8 cellular contexts compared by ENCODE assay signal in genomic region chr1:109282952-109283747, GRCh38. TPM values are rescaled to one million over a fixed set of nuclear protein-coding genes. Genes with fewer than 3 reads are reported as not detected.
DNase-seq lines count a peak whose midpoint lies in the region; ATAC-seq and TF ChIP-seq lines count a peak whose summit lies in the region.

Gene PSRC1 (minus strand): TSS chr1:109283145.

- H3K4me1 ChIP-seq in adrenal gland (replicated peaks in 1 of 2) (peaks cover 0 to 17% of the 10 kb centered on the region in 2 donors), heart left ventricle (peaks cover 0 to 30% (median 13%) of the 10 kb centered on the region in 12 donors), upper lobe of right lung (peaks cover 20% of the 10 kb centered on the region)

- H3K36me3 ChIP-seq in adrenal gland (replicated peaks in 1 of 2) (no peaks in the 10 kb centered on the region), heart left ventricle (peaks cover 0 to 9% (median 0%) of the 10 kb centered on the region in 9 donors), upper lobe of right lung (no peaks in the 10 kb centered on the region)

- DNase-seq in NCI-H1436 (lab: John Stamatoyannopoulos, UW) (peak; percentile 96), T follicular helper cell (ENCODE audit: low read depth) (peak; percentile 84), adrenal gland (peak; percentile 95 to 98 (median 97)), heart left ventricle (peak; percentile 96 to 98 (median 97)), posterior cingulate gyrus (peak; percentile 97 to 100 (median 99)), upper lobe of right lung (peak; percentile 97)

- 0 to 3% (median 1%) methylated on average over 22 to 56 of the region's 56 CpGs for WGBS in adrenal gland, 4 donors
- WGBS in heart left ventricle, 4 donors, result 0 to 1% (median 1%) methylated on average over 35 to 56 of the region's 56 CpGs

- peak within 1 kb of the TSS; percentile 73 to 94 (median 83) for H3K27ac ChIP-seq in adrenal gland
- peak within 1 kb of the TSS; percentile 38 to 91 (median 84) for H3K27ac ChIP-seq in heart left ventricle
- peak within 1 kb of the TSS; percentile 86 for H3K27ac ChIP-seq in upper lobe of right lung

- no peaks in the 10 kb centered on the region for H3K9me3 ChIP-seq in adrenal gland (replicated peaks in 1 of 3)
- H3K9me3 ChIP-seq in heart left ventricle, result no peaks in the 10 kb centered on the region
- H3K9me3 ChIP-seq in upper lobe of right lung, result no peaks in the 10 kb centered on the region

- ATAC-seq in HG02798 (IDR thresholded peaks at IDR 0.05; ENCODE audit: poor library complexity, unreplicated experiment), result peak; percentile 97
- peak; percentile 99 to 100 (median 100) for ATAC-seq in heart left ventricle
- ATAC-seq in upper lobe of right lung, result peak; percentile 99

- H3K4me3 ChIP-seq in GM12875 (ENCODE audit: low read depth, low read length) (peak within 1 kb of the TSS; percentile 87), adrenal gland (peak within 1 kb of the TSS; percentile 15 to 69 (median 42)), heart left ventricle (peak within 1 kb of the TSS; percentile 16 to 77 (median 68)), upper lobe of right lung (peak within 1 kb of the TSS; percentile 75)

- TF ChIP-seq CTCF in GM12875 (IDR thresholded peaks at IDR 0.05; ENCODE audit: borderline replicate concordance, insufficient read depth, low read depth, low read length) (peak; percentile 54; the same call in 1 of the 2 replicates), adrenal gland (IDR thresholded peaks at IDR 0.05) (peak; percentile 31 to 69 (median 62)), heart left ventricle (IDR thresholded peaks at IDR 0.05) (peak; percentile 13 to 74 (median 42)), upper lobe of right lung (IDR thresholded peaks at IDR 0.05) (peak; percentile 55)

- TF ChIP-seq POLR2A in adrenal gland (IDR thresholded peaks at IDR 0.05) (peak in 1 of 2 donors; percentile 86), heart left ventricle (IDR thresholded peaks at IDR 0.05) (peak in 1 of 2 donors; percentile 74)

- intact Hi-C loops in adrenal gland (cut with DNase I) (no loop called here), heart left ventricle (cut with DNase I) (loop anchor here in 5 of 10 donors (1.0 to 10.0 kb wide), 6 partner anchors 16 to 249 kb away; no protein-coding TSS in a partner anchor), posterior cingulate gyrus (cut with DNase I) (loop anchor here (1.0 to 2.0 kb wide), 2 partner anchors 22 to 116 kb away; no protein-coding TSS in a partner anchor), upper lobe of right lung (cut with DNase I) (loop anchor here (5.0 kb wide), 1 partner anchor 114 kb away; the partner anchor contains the start of gene SORT1)

- H3K27me3 ChIP-seq in adrenal gland (no peaks in the 10 kb centered on the region), heart left ventricle (no peaks in the 10 kb centered on the region), upper lobe of right lung (no peaks in the 10 kb centered on the region)

RNA-seq across cellular contexts. Expression of gene PSRC1, which starts in this region (rescaled TPM):
- total RNA-seq in adrenal gland (1 to 10 TPM in 7 of 8 donors, under 1 TPM in 1; 0.52 to 3.9 (median 2.4) TPM), heart left ventricle (1 to 10 TPM in 3 of 9 donors, under 1 TPM in 5, not detected in 1; 0.23 to 3.6 (median 0.60) TPM), upper lobe of right lung (2.9 TPM)
- polyA plus RNA-seq in adrenal gland (1 to 10 TPM; 1.7 to 5.8 (median 2.4) TPM), heart left ventricle (1 to 10 TPM; 1.1 to 1.4 TPM)

Comparison
In these comparisons a context has a peak if more than half of its experiments do, and no peak if none do; other contexts are left out.
1. Peak in every context shown above with its lines: DNase-seq, ATAC-seq, H3K4me3 ChIP-seq and H3K27ac ChIP-seq.
2. intact Hi-C loops: an anchor here in posterior cingulate gyrus (1.0 to 2.0 kb wide) and upper lobe of right lung (5.0 kb wide); none called in adrenal gland.